Comparison of ENCODE assay signal across 9 cellular contexts in the genomic region with DNA sequence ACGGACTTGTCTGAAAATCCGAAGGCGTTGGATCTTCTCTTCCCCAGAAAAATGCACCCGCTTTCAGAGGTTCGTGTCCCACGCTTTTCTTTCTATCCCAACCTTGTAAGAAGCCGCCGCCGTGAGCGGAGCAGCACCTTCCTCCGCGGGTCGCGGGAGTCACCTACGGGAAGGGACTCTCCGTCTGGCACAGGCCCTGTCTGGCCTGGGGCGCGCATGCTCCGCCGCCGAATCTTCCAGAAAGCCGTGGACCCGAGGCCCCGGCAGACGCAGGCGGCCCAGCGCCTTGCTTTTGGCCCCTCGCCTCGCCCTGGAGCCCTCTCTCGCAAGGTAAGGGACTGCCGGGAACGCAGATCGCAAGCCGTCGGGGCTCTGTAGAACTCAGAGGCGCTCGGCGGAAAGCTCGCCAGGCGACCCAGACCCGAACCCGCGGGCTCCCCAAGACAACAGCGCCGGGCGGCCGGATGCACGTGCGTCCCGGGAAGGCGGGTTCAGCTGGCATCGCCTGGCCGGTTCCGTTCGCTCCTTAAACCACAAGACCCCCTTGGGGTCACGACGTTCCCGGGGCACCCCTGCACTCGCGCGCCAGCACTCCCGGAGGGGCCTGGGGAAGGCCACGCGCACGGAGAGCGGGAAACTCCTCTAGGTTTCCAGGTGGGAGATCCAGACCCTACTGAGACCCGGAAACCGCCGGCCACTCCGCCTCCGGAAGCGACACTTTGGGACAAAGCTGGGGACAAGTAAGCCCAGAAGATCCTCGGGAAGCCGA. TPM values are rescaled to one million over a fixed set of nuclear protein-coding genes. Genes with fewer than 3 reads are reported as not detected.
DNase-seq lines count a peak whose midpoint lies in the region; ATAC-seq, FAIRE-seq and TF ChIP-seq lines count a peak whose summit lies in the region.
"Not testable (repeated sequence)": the region's sequence is repeated elsewhere in the genome, so short reads cannot be mapped to it uniquely, and the experiment has no call there.
"Had no signal": no experiment of that assay in that cellular context is flagged by ENCODE, and none has a peak within 500 bp of the region (broad histone marks: within the 10 kb centered on the region; RNA-seq: fewer than 3 reads in every experiment).

No MANE protein-coding gene starts in this region.

- not testable (repeated sequence) for H3K27me3 ChIP-seq in GM23338 (ENCODE audit: insufficient read depth); right lobe of liver; pancreas

- CTCF ChIA-PET in MCF 10A (lab: Yijun Ruan, JAX) = not testable (repeated sequence)

- TF ChIP-seq POLR2A in right lobe of liver (IDR thresholded peaks at IDR 0.05) = not testable (repeated sequence)

- not testable (repeated sequence) for H3K79me2 ChIP-seq in GM23338 (replicated peaks; ENCODE audit: insufficient read depth)

- H3K4me3 ChIP-seq in GM23338, right lobe of liver, pancreas: not testable (repeated sequence)

- DNase-seq in GM23338 (ENCODE audit: low spot score); activated T-cell treated with anti-CD3 and anti-CD28 coated beads, Interleukin-2, amount 50 U/mL, for 72 hours; MCF 10A (ENCODE audit: unreplicated experiment); left colon; right lobe of liver; pancreas: not testable (repeated sequence)

- not testable (repeated sequence) for H3K9me2 ChIP-seq in GM23338 (ENCODE audit: insufficient read depth)

- ATAC-seq in GM23338 (peak; percentile 11), SK-N-SH treated with all-trans-retinoic acid at 6 μM for 48 hours (peak; percentile 33; the same call in 2 of the 3 replicates), left colon (peak; percentile 50), right lobe of liver (peak; percentile 35 to 54 (median 47)), pancreas (peak; percentile 57 to 74 (median 62))
- ATAC-seq in activated T-cell treated with anti-CD3 and anti-CD28 coated beads, Interleukin-2, amount 50 U/mL, for 72 hours (replicated peaks in 1 of 2) = peak; percentile 16 to 34

- not testable (repeated sequence) for H3F3A ChIP-seq in GM23338 (replicated peaks; ENCODE audit: low read depth)

- not testable (repeated sequence) for H3K36me3 Mint-ChIP-seq in GM23338 (ENCODE audit: low read depth); activated T-cell treated with anti-CD3 and anti-CD28 coated beads, Interleukin-2, amount 50 U/mL, for 72 hours (ENCODE audit: insufficient read depth in 2 of 2); MCF 10A (ENCODE audit: insufficient read depth, unreplicated experiment)

- not testable (repeated sequence) for H3K4me1 Mint-ChIP-seq in GM23338; activated T-cell treated with anti-CD3 and anti-CD28 coated beads, Interleukin-2, amount 50 U/mL, for 72 hours (ENCODE audit: low read depth); MCF 10A (ENCODE audit: insufficient read depth, unreplicated experiment)

- H3K4me2 ChIP-seq in GM23338 = not testable (repeated sequence)

- TSS peak; percentile 65 for BruUV-seq in MCF 10A (replicated peaks; lab: Mats Ljungman, UMichigan)

- not testable (repeated sequence) for H3K4me1 ChIP-seq in GM23338 (ENCODE audit: insufficient read depth); right lobe of liver; pancreas

- no CpG with 5 or more reads among the region's 74 CpGs for WGBS in right lobe of liver (ENCODE audit: insufficient coverage, low coverage, low lambda C conversion rate, missing lambda C conversion rate)
- no CpG with 5 or more reads among the region's 74 CpGs for WGBS in pancreas, 2 donors

- not testable (repeated sequence) for H3K36me3 ChIP-seq in GM23338 (ENCODE audit: insufficient read depth); right lobe of liver; pancreas

- not testable (repeated sequence) for H3K27ac Mint-ChIP-seq in GM23338; activated T-cell treated with anti-CD3 and anti-CD28 coated beads, Interleukin-2, amount 50 U/mL, for 72 hours; MCF 10A (ENCODE audit: low read depth, unreplicated experiment)

- H3K9me3 ChIP-seq in right lobe of liver, pancreas: not testable (repeated sequence)

- H4K20me1 ChIP-seq in GM23338 (replicated peaks; ENCODE audit: insufficient read depth) = not testable (repeated sequence)

- not testable (repeated sequence) for H3K9me3 Mint-ChIP-seq in GM23338; activated T-cell treated with anti-CD3 and anti-CD28 coated beads, Interleukin-2, amount 50 U/mL, for 72 hours; MCF 10A (ENCODE audit: unreplicated experiment)

- POLR2A ChIA-PET in MCF 10A (lab: Yijun Ruan, JAX) = not testable (repeated sequence)

- H3K27ac ChIP-seq in GM23338 (ENCODE audit: low read depth); right lobe of liver; pancreas: not testable (repeated sequence)

- H2AFZ ChIP-seq in GM23338 = not testable (repeated sequence)

- FAIRE-seq in pancreas (lab: Jason Lieb, UNC) = not testable (repeated sequence)

- intact Hi-C loops in MCF 10A (cut with micrococcal nuclease); left colon (cut with DNase I, micrococcal nuclease); right lobe of liver (cut with DNase I); pancreas (cut with DNase I): not testable (repeated sequence)

- not testable (repeated sequence) for H3K27me3 Mint-ChIP-seq in GM23338 (ENCODE audit: insufficient read depth, low read depth, poor library complexity); activated T-cell treated with anti-CD3 and anti-CD28 coated beads, Interleukin-2, amount 50 U/mL, for 72 hours (ENCODE audit: low read depth); MCF 10A (ENCODE audit: insufficient read depth, unreplicated experiment)

- not testable (repeated sequence) for TF ChIP-seq CTCF in GM23338 (conservative IDR thresholded peaks at IDR 0.05; ENCODE audit: low read depth in 2 of 2); MCF 10A (IDR thresholded peaks at IDR 0.05; ENCODE audit: unreplicated experiment); right lobe of liver (IDR thresholded peaks at IDR 0.05); pancreas (IDR thresholded peaks at IDR 0.05)

- not testable (repeated sequence) for H3K4me3 Mint-ChIP-seq in GM23338; activated T-cell treated with anti-CD3 and anti-CD28 coated beads, Interleukin-2, amount 50 U/mL, for 72 hours; MCF 10A (ENCODE audit: unreplicated experiment)

RNA-seq across cellular contexts. Expression of a gene that starts 1.1 kb away (rescaled TPM):
- 788 and 861 TPM in 2 replicates for total RNA-seq in GM23338 (2014; rRNA removed; shearing (Covaris generic))
- polyA plus RNA-seq in GM23338 (2016; fragmentation: Nextera tagmentation; extraction: Ambion mirVana) = 380 and 421 TPM in 2 replicates
- total RNA-seq in activated T-cell treated with anti-CD3 and anti-CD28 coated beads, Interleukin-2, amount 50 U/mL, for 72 hours = 100 to 1,000 TPM in 1 of 2 donors, 10 to 100 TPM in 1; 89.1 to 130 TPM
- total RNA-seq in MCF 10A (2022) = 71.2 and 89.4 TPM in 2 replicates
- total RNA-seq in left colon = 10 to 100 TPM in 1 of 2 donors, 1 to 10 TPM in 1; 3.4 to 15.8 TPM
- total RNA-seq in right lobe of liver = 100 to 1,000 TPM in 4 of 6 experiments, 10 to 100 TPM in 2; 63.5 to 355 (median 222) TPM
- total RNA-seq in pancreas = 100 to 1,000 TPM in 1 of 6 donors, 10 to 100 TPM in 5; 24.4 to 168 (median 76.0) TPM
- 100 to 1,000 TPM in 1 of 2 donors, 10 to 100 TPM in 1; 95.1 to 111 TPM for polyA plus RNA-seq in pancreas
- total RNA-seq: CD4-positive, CD25-positive, alpha-beta regulatory T cell had no signal
- polyA plus RNA-seq: CD8-positive, alpha-beta memory T cell had no signal

RNA-seq across cellular contexts. Expression of a gene that starts 32.8 kb away (rescaled TPM):
- total RNA-seq in GM23338 (2014; rRNA removed; shearing (Covaris generic)) = 70.4 and 92.9 TPM in 2 replicates
- polyA plus RNA-seq in GM23338 (2016; fragmentation: Nextera tagmentation; extraction: Ambion mirVana) (288 and 322 TPM in 2 replicates), pancreas (10 to 100 TPM; 27.0 to 27.6 TPM)
- 10 to 100 TPM; 36.7 to 73.4 TPM for total RNA-seq in activated T-cell treated with anti-CD3 and anti-CD28 coated beads, Interleukin-2, amount 50 U/mL, for 72 hours
- total RNA-seq in MCF 10A (2022) (37.9 and 38.0 TPM in 2 replicates), left colon (1 to 10 TPM; 6.5 to 7.2 TPM), right lobe of liver (10 to 100 TPM in 4 of 6 experiments, 1 to 10 TPM in 2; 9.6 to 18.6 (median 14.0) TPM), pancreas (10 to 100 TPM in 5 of 6 donors, 1 to 10 TPM in 1; 3.9 to 30.5 (median 15.0) TPM)

Comparison
In these comparisons a context has a peak if more than half of its experiments do, and no peak if none do; other contexts are left out.
1. ATAC-seq: peak in every context shown above with its lines; median percentile 62 in pancreas; 50 in left colon; 47 in right lobe of liver; 33 in SK-N-SH treated with all-trans-retinoic acid at 6 μM for 48 hours; 25 in activated T-cell treated with anti-CD3 and anti-CD28 coated beads, Interleukin-2, amount 50 U/mL, for 72 hours; 11 in GM23338.